In the genomic region with DNA sequence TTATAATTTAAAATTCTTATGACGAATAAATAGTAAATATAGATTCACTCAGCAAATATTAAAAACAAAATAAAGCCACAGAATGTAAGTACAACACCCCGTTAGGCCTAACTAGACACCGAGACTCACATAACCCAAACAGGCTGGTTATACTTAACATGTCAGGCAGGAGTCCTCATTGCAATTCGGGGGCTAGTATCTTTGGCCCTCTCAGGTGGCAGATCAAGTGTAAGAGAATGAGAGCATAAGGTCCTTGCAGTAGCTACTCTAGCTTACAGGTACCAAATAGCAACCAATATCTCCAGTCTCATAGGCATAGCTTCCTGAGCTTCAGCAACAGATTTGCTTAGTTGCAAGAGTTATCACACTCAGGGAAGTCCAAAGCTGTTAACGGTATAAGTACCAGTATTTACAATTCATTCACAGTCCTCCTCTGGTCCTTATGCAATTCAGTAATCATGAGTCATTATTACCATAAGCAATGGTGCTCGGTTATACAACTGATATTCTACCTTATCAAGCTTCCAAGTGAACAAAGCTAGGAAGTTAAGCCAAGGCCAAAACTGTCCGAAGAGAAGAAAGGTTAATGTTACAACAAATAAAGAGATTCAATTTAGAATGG, we compare ENCODE assay signal across 12 cellular contexts. TPM values are rescaled to one million over a fixed set of nuclear protein-coding genes. Genes with fewer than 3 reads are reported as not detected.
A peak's percentile ranks its signal among the peaks of the same experiment; 100 is the strongest.
DNase-seq lines count a peak whose midpoint lies in the region; ATAC-seq, FAIRE-seq and TF ChIP-seq lines count a peak whose summit lies in the region.
"Had no signal": no experiment of that assay in that cellular context is flagged by ENCODE, and none has a peak within 500 bp of the region (broad histone marks: within the 10 kb centered on the region; RNA-seq: fewer than 3 reads in every experiment).

No MANE protein-coding gene starts in this region.

- H3K4me1 ChIP-seq in vagina: peaks cover 17% of the 10 kb centered on the region

- TF ChIP-seq CTCF in bronchial epithelial cell (IDR thresholded peaks at IDR 0.05; ENCODE audit: insufficient read depth, low read length, severe bottlenecking): no peak
- no peak for TF ChIP-seq CTCF in vagina (IDR thresholded peaks at IDR 0.05)
- no peak for TF ChIP-seq CTCF in natural killer cell (IDR thresholded peaks at IDR 0.05)

- FAIRE-seq in bronchial epithelial cell (lab: Jason Lieb, UNC): no peak

- H3K36me3 Mint-ChIP-seq in natural killer cell: peaks cover 13% of the 10 kb centered on the region

- H3K27me3 ChIP-seq in bronchial epithelial cell (ENCODE audit: control insufficient read depth, insufficient read depth, low read length): no peaks in the 10 kb centered on the region
- H3K27me3 ChIP-seq in vagina: no peaks in the 10 kb centered on the region

- H3K9me3 Mint-ChIP-seq in natural killer cell: peaks cover 0 to 2% of the 10 kb centered on the region in 2 donors

- no peak for TF ChIP-seq POLR2A in vagina (IDR thresholded peaks at IDR 0.05)

- H3K27me3 Mint-ChIP-seq in natural killer cell (ENCODE audit: low read depth in 2 of 2): no peaks in the 10 kb centered on the region

- H3K36me3 ChIP-seq in bronchial epithelial cell (ENCODE audit: control insufficient read depth, insufficient read depth, low read length) (no peaks in the 10 kb centered on the region), vagina (no peaks in the 10 kb centered on the region)

- no peak overlapping the region for H3K4me3 ChIP-seq in bronchial epithelial cell (ENCODE audit: low read depth, low read length)
- H3K4me3 ChIP-seq in vagina: no peak overlapping the region

- H3K9me3 ChIP-seq in vagina: no peaks in the 10 kb centered on the region

- H3K4me3 Mint-ChIP-seq in natural killer cell: no peak overlapping the region

- ATAC-seq in left lobe of liver: peak; percentile 87
- ATAC-seq in natural killer cell: no peak

- peak overlapping the region in 1 of 2 donors; percentile 29 for H3K27ac Mint-ChIP-seq in natural killer cell

- peaks cover 11 to 12% of the 10 kb centered on the region in 2 donors for H3K4me1 Mint-ChIP-seq in natural killer cell

- DNase-seq in NCI-H2196 (lab: John Stamatoyannopoulos, UW; ENCODE audit: unreplicated experiment): peak; percentile 31
- no peak for DNase-seq in NCI-H2196 treated with DMSO at 0.1 percent for 48 hours (lab: John Stamatoyannopoulos, UW; ENCODE audit: unreplicated experiment)
- peak; percentile 85 for DNase-seq in bronchial epithelial cell (ENCODE audit: low read depth)
- no peak for DNase-seq in left lobe of liver (ENCODE audit: low spot score)
- DNase-seq in vagina (ENCODE audit: extremely low spot score in 2 of 2): no peak
- no peak for DNase-seq in natural killer cell
- DNase-seq in RKO (ENCODE audit: low spot score): no peak
- no peak for DNase-seq in activated effector memory CD4-positive, alpha-beta T cell treated with Interleukin-2 at 50 U/mL for 16 hours
- DNase-seq: activated T-cell treated with anti-CD3 and anti-CD28 coated beads, Interleukin-2, amount 50 U/mL, for 48 hours; effector CD4-positive, alpha-beta T cell; NCI-H2081 treated with DMSO at 0.1 percent for 48 hours; substantia nigra had no signal

- intact Hi-C loops in vagina (cut with DNase I): loop anchor here (10.0 kb wide), 1 partner anchor 98 kb away; no protein-coding TSS in a partner anchor
- intact Hi-C loops in natural killer cell (cut with micrococcal nuclease): no loop called here

- peak overlapping the region; percentile 64 for H3K27ac ChIP-seq in vagina

RNA-seq across cellular contexts. Expression of gene REV3L, which starts 20.1 kb away (rescaled TPM):
- total RNA-seq in bronchial epithelial cell (8.4 and 11.1 TPM in 2 replicates), left lobe of liver (11.7 TPM), vagina (33.9 TPM), natural killer cell (10 to 100 TPM; 18.1 to 25.5 (median 22.7) TPM)

Comparison
In these comparisons a context has a peak if more than half of its experiments do, and no peak if none do; other contexts are left out.
1. DNase-seq: peak in NCI-H2196 (single experiment) and bronchial epithelial cell (single experiment); none in NCI-H2196 treated with DMSO at 0.1 percent for 48 hours (single experiment), left lobe of liver (single experiment), vagina (0 of 2), natural killer cell (single experiment), RKO (single experiment) and activated effector memory CD4-positive, alpha-beta T cell treated with Interleukin-2 at 50 U/mL for 16 hours (single experiment).